ENCODE assay signal across 8 cellular contexts in the genomic region with DNA sequence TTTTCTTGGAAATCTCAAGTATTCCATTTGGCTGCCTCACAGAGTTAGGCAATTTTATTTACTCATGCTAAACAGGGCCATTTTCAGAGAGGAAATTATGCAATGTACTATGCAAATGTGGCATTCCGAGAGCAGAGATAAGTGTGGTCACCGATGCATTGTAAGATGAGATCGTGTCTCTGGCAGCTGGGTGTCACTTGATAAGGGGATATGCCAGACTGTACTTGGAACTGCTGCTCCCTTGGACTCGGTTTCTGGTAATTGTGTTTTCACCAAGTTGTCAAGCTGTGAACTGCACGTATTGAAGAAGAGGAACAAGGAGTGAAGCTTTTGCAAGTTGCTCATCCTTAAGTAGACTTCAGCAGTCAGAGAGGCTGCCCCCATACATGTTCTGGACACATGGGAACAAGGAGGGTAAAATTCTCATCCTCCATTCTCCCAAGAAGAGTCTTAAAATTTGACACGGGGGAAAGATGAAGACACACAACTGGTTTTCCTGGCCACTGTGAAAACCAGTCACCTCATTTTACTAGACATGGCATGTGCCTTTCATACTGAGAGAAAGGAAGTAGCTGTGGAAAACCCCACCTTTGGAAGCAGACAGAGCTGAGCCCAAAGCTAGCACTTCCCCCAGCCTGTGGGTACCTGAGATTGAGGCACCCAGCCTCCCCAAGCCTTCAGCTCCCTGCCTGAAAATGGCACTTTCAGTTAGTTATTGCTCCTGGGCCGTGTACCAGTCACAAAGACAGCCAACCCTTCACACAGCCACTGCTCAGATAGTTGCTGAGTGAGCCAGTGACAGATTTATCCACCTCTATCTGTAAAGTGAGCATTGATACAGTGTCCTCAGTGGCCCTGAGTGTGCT.
DNase-seq lines count a peak whose midpoint lies in the region; ATAC-seq and TF ChIP-seq lines count a peak whose summit lies in the region.

No MANE protein-coding gene starts in this region.

- peak; percentile 69 for ATAC-seq in GM21717 (IDR thresholded peaks at IDR 0.05; ENCODE audit: unreplicated experiment)
- peak; percentile 81; the same call in 2 of the 3 replicates for ATAC-seq in SK-N-SH treated with all-trans-retinoic acid at 6 μM for 48 hours
- peak; percentile 87 for ATAC-seq in naive B cell (ENCODE audit: low read depth in 2 of 2)

- H3K36me3 Mint-ChIP-seq in endodermal cell (ENCODE audit: low read depth), result peaks cover 3% of the 10 kb centered on the region
- H3K36me3 Mint-ChIP-seq in naive B cell, result no peaks in the 10 kb centered on the region

- no peaks in the 10 kb centered on the region for H3K9me3 ChIP-seq in endodermal cell (ENCODE audit: control insufficient read depth, low read length)

- no peak overlapping the region for H3K27ac ChIP-seq in endodermal cell (ENCODE audit: low read depth, low read length)

- TF ChIP-seq CTCF in GM10248 (IDR thresholded peaks at IDR 0.05; ENCODE audit: control extremely low read depth, extremely low read depth, low read depth, missing control alignments) (no peak), endodermal cell (conservative IDR thresholded peaks at IDR 0.05) (no peak)

- no peak overlapping the region for H3K27ac Mint-ChIP-seq in endodermal cell
- peak overlapping the region; percentile 56 to 91 (median 77) for H3K27ac Mint-ChIP-seq in naive B cell

- H3K4me3 Mint-ChIP-seq in endodermal cell (no peak overlapping the region), naive B cell (peak overlapping the region in 7 of 8 donors; percentile 29 to 82 (median 51))

- H3K9me3 Mint-ChIP-seq in endodermal cell (no peaks in the 10 kb centered on the region), naive B cell (no peaks in the 10 kb centered on the region)

- H3K27me3 Mint-ChIP-seq in endodermal cell (ENCODE audit: insufficient read depth), result no peaks in the 10 kb centered on the region
- H3K27me3 Mint-ChIP-seq in naive B cell, result no peaks in the 10 kb centered on the region

- POLR2A ChIA-PET in GM10248 (lab: Yijun Ruan, JAX), result interaction anchor here (0.6 to 2.9 kb wide), 9 partner anchors 10 to 1909 kb away, joined by 3 to 13 read pairs (median 4); no protein-coding TSS in a partner anchor

- H3K4me1 Mint-ChIP-seq in endodermal cell (peaks cover 34% of the 10 kb centered on the region), naive B cell (peaks cover 32 to 41% (median 36%) of the 10 kb centered on the region in 3 donors)

- 41 to 42% methylated on average over 5 to 7 of the region's 7 CpGs for WGBS in endodermal cell (ENCODE audit: insufficient coverage in 1 of 2, insufficient read length in 1 of 2), 2 experiments

- DNase-seq in GM10248 (ENCODE audit: extremely low spot score), result peak; percentile 65
- DNase-seq in KG1 (lab: John Stamatoyannopoulos, UW), result peak; percentile 22
- DNase-seq in endodermal cell, result no peak
- DNase-seq in naive B cell, result peak; percentile 46
- DNase-seq in NCI-H1048 (lab: John Stamatoyannopoulos, UW), result no peak
- DNase-seq in cerebellum (ENCODE audit: low spot score), result no peak

- peak overlapping the region; percentile 7 for H3K4me3 ChIP-seq in endodermal cell (ENCODE audit: low read length)

- peaks cover 31% of the 10 kb centered on the region for H3K4me1 ChIP-seq in endodermal cell (ENCODE audit: control insufficient read depth, insufficient read depth, low read length)

- no peak overlapping the region for H3K9ac ChIP-seq in endodermal cell (ENCODE audit: extremely low read depth, low read length, poor library complexity, severe bottlenecking)

- H3K27me3 ChIP-seq in endodermal cell (ENCODE audit: control insufficient read depth, insufficient read depth, low read length, poor library complexity, severe bottlenecking), result no peaks in the 10 kb centered on the region

- no peaks in the 10 kb centered on the region for H3K36me3 ChIP-seq in endodermal cell (ENCODE audit: control insufficient read depth, insufficient read depth, low read length)

- CTCF ChIA-PET in GM10248 (lab: Yijun Ruan, JAX), result interaction anchor here (0.7 to 1.6 kb wide), 8 partner anchors 10 to 251 kb away, joined by 3 to 6 read pairs (median 3); no protein-coding TSS in a partner anchor

TF ChIP-seq in SK-N-SH treated with all-trans-retinoic acid at 6 μM for 48 hours, 23 proteins besides CTCF, POLR2A, EP300 and RAD21:
- TF ChIP-seq ZNF565 (CRISPR knock-in tag; conservative IDR thresholded peaks at IDR 0.05; ENCODE audit: low read depth) (no peak), SNAI2 (CRISPR knock-in tag; IDR thresholded peaks at IDR 0.05) (peak; percentile 74; the same call in 1 of the 2 replicates), BACH2 (CRISPR knock-in tag; IDR thresholded peaks at IDR 0.05; ENCODE audit: borderline replicate concordance) (no peak), ESRRG (CRISPR knock-in tag; IDR thresholded peaks at IDR 0.05) (no peak), PPARA (CRISPR knock-in tag; IDR thresholded peaks at IDR 0.05; ENCODE audit: borderline replicate concordance) (no peak), GLIS3 (CRISPR knock-in tag; IDR thresholded peaks at IDR 0.05) (no peak), ZC3H10 (CRISPR knock-in tag; IDR thresholded peaks at IDR 0.05) (no peak), TCF4 (CRISPR knock-in tag; IDR thresholded peaks at IDR 0.05; ENCODE audit: borderline replicate concordance) (peak; percentile 37; the same call in 1 of the 2 replicates), ZFP30 (CRISPR knock-in tag; IDR thresholded peaks at IDR 0.05) (no peak), ISL1 (CRISPR knock-in tag; IDR thresholded peaks at IDR 0.05) (peak; percentile 85), OSR1 (CRISPR knock-in tag; IDR thresholded peaks at IDR 0.05) (no peak), CSDC2 (CRISPR knock-in tag; IDR thresholded peaks at IDR 0.05) (no peak)
- TF ChIP-seq, protein P1, sequence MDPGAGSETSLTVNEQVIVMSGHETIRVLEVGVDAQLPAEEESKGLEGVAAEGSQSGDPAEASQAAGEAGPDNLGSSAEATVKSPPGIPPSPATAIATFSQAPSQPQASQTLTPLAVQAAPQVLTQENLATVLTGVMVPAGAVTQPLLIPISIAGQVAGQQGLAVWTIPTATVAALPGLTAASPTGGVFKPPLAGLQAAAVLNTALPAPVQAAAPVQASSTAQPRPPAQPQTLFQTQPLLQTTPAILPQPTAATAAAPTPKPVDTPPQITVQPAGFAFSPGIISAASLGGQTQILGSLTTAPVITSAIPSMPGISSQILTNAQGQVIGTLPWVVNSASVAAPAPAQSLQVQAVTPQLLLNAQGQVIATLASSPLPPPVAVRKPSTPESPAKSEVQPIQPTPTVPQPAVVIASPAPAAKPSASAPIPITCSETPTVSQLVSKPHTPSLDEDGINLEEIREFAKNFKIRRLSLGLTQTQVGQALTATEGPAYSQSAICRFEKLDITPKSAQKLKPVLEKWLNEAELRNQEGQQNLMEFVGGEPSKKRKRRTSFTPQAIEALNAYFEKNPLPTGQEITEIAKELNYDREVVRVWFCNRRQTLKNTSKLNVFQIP (CRISPR knock-in tag; IDR thresholded peaks at IDR 0.05; ENCODE audit: borderline replicate concordance, low read depth), result no peak
- TF ChIP-seq, protein P2, sequence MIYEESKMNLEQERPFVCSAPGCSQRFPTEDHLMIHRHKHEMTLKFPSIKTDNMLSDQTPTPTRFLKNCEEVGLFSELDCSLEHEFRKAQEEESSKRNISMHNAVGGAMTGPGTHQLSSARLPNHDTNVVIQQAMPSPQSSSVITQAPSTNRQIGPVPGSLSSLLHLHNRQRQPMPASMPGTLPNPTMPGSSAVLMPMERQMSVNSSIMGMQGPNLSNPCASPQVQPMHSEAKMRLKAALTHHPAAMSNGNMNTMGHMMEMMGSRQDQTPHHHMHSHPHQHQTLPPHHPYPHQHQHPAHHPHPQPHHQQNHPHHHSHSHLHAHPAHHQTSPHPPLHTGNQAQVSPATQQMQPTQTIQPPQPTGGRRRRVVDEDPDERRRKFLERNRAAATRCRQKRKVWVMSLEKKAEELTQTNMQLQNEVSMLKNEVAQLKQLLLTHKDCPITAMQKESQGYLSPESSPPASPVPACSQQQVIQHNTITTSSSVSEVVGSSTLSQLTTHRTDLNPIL (CRISPR knock-in tag; IDR thresholded peaks at IDR 0.05; ENCODE audit: low read depth), result no peak
- TF ChIP-seq, protein P3, sequence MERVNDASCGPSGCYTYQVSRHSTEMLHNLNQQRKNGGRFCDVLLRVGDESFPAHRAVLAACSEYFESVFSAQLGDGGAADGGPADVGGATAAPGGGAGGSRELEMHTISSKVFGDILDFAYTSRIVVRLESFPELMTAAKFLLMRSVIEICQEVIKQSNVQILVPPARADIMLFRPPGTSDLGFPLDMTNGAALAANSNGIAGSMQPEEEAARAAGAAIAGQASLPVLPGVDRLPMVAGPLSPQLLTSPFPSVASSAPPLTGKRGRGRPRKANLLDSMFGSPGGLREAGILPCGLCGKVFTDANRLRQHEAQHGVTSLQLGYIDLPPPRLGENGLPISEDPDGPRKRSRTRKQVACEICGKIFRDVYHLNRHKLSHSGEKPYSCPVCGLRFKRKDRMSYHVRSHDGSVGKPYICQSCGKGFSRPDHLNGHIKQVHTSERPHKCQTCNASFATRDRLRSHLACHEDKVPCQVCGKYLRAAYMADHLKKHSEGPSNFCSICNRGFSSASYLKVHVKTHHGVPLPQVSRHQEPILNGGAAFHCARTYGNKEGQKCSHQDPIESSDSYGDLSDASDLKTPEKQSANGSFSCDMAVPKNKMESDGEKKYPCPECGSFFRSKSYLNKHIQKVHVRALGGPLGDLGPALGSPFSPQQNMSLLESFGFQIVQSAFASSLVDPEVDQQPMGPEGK (CRISPR knock-in tag; IDR thresholded peaks at IDR 0.05; ENCODE audit: borderline replicate concordance), result no peak
- TF ChIP-seq, protein P4, sequence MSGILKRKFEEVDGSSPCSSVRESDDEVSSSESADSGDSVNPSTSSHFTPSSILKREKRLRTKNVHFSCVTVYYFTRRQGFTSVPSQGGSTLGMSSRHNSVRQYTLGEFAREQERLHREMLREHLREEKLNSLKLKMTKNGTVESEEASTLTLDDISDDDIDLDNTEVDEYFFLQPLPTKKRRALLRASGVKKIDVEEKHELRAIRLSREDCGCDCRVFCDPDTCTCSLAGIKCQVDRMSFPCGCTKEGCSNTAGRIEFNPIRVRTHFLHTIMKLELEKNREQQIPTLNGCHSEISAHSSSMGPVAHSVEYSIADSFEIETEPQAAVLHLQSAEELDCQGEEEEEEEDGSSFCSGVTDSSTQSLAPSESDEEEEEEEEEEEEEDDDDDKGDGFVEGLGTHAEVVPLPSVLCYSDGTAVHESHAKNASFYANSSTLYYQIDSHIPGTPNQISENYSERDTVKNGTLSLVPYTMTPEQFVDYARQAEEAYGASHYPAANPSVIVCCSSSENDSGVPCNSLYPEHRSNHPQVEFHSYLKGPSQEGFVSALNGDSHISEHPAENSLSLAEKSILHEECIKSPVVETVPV (CRISPR knock-in tag; IDR thresholded peaks at IDR 0.05), result no peak

Comparison
In these comparisons a context has a peak if more than half of its experiments do, and no peak if none do; other contexts are left out.
1. DNase-seq: peak in GM10248 (single experiment), KG1 (single experiment) and naive B cell (single experiment); none in endodermal cell (single experiment), NCI-H1048 (single experiment) and cerebellum (single experiment).
2. Peak in every context shown above with its lines, with median percentiles within 50 percentile points of each other: ATAC-seq.